Comparison of ENCODE assay signal across 8 cellular contexts in the genomic region with DNA sequence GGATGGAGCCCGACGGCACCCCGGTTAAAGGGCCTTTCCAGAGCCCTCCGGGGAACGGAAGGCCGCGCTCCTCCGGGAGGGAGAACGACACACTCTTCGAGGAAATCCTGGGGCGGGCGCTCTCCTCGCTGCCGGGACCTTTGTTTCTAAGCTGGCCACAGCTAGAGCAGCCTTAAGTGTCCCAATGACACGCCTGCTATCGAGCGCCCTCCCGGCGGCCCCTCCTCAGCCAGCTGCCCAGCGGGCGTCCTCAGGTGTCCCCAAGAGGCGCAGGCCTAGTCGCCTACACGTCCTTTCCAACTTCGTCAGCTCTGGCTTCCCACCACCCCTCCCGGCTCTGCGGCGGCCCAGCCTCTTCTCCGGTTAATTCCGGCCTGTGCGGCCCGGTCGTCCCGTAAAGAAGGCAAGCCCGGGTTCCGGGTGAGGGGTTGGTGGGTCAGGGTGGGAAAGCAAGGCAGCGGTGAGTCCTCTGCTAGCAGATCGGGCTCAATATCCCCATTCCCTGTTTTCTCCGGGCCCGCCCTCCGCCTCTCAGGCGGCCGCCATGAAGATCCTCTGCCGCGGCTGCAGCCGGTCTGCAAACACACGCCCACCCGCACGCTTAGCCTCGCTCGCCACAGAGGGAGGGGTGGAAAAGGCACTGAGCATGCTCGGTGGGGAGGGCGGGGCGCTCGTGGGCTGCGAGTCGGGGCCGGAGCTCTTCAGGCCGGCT. TPM values are rescaled to one million over a fixed set of nuclear protein-coding genes. Genes with fewer than 3 reads are reported as not detected.
DNase-seq lines count a peak whose midpoint lies in the region; ATAC-seq and TF ChIP-seq lines count a peak whose summit lies in the region.

No MANE protein-coding gene starts in this region.

- H3K36me3 ChIP-seq in Peyer's patch = no peaks in the 10 kb centered on the region

- H3K4me3 Mint-ChIP-seq in activated T-helper 2 cell treated with anti-CD3 and anti-CD28 coated beads, Interferon-gamma antibody, Interleukin-2, Interleukin-4, amounts not matched to agents 10 μg/mL and 5 μg/mL and 100 μg/mL, durations not matched to agents 14 hours and 24 hours and 36 hours (ENCODE audit: low read depth) = peak overlapping the region; percentile 95
- peak overlapping the region; percentile 99 for H3K4me3 Mint-ChIP-seq in natural killer cell treated with Interleukin-12 subunit alpha and Interleukin-12 subunit beta and Interleukin-15 and Interleukin-18, amount 100 ng/mL, for 72 hours

- peak overlapping the region; percentile 83 to 94 (median 88) for H3K4me3 ChIP-seq in Peyer's patch
- H3K4me3 ChIP-seq in fibroblast of mammary gland (ENCODE audit: control insufficient read depth, low read depth, low read length) = peak overlapping the region; percentile 78

- H3K4me1 ChIP-seq in Peyer's patch = peaks cover 0 to 9% (median 6%) of the 10 kb centered on the region in 4 donors

- peaks cover 44% of the 10 kb centered on the region for H3K4me1 Mint-ChIP-seq in activated T-helper 2 cell treated with anti-CD3 and anti-CD28 coated beads, Interferon-gamma antibody, Interleukin-2, Interleukin-4, amounts not matched to agents 10 μg/mL and 5 μg/mL and 100 μg/mL, durations not matched to agents 14 hours and 24 hours and 36 hours (ENCODE audit: low read depth)
- peaks cover 34 to 50% of the 10 kb centered on the region in 2 donors for H3K4me1 Mint-ChIP-seq in natural killer cell treated with Interleukin-12 subunit alpha and Interleukin-12 subunit beta and Interleukin-15 and Interleukin-18, amount 100 ng/mL, for 72 hours (ENCODE audit: low read depth in 2 of 2)

- H3K27me3 ChIP-seq in Peyer's patch = no peaks in the 10 kb centered on the region

- no peaks in the 10 kb centered on the region for H3K27me3 Mint-ChIP-seq in activated T-helper 2 cell treated with anti-CD3 and anti-CD28 coated beads, Interferon-gamma antibody, Interleukin-2, Interleukin-4, amounts not matched to agents 10 μg/mL and 5 μg/mL and 100 μg/mL, durations not matched to agents 14 hours and 24 hours and 36 hours (ENCODE audit: low read depth)
- H3K27me3 Mint-ChIP-seq in natural killer cell treated with Interleukin-12 subunit alpha and Interleukin-12 subunit beta and Interleukin-15 and Interleukin-18, amount 100 ng/mL, for 72 hours = no peaks in the 10 kb centered on the region

- peak; percentile 91 to 94 for TF ChIP-seq POLR2A in Peyer's patch (IDR thresholded peaks at IDR 0.05)

- TF ChIP-seq CTCF in Peyer's patch (IDR thresholded peaks at IDR 0.05) (peak in 2 of 6 experiments; percentile 3 to 8), fibroblast of mammary gland (conservative IDR thresholded peaks at IDR 0.05; ENCODE audit: control insufficient read depth, insufficient read depth, low read depth, low read length) (no peak)

- intact Hi-C loops in activated T-helper 2 cell treated with anti-CD3 and anti-CD28 coated beads, Interferon-gamma antibody, Interleukin-2, Interleukin-4, amounts not matched to agents 10 μg/mL and 5 μg/mL and 100 μg/mL, durations not matched to agents 14 hours and 24 hours and 36 hours (cut with micrococcal nuclease) = loop anchor here (1.0 to 10.0 kb wide), 11 partner anchors 14 to 1302 kb away; a partner anchor contains a TSS

- H3K27ac Mint-ChIP-seq in activated T-helper 2 cell treated with anti-CD3 and anti-CD28 coated beads, Interferon-gamma antibody, Interleukin-2, Interleukin-4, amounts not matched to agents 10 μg/mL and 5 μg/mL and 100 μg/mL, durations not matched to agents 14 hours and 24 hours and 36 hours = peak overlapping the region; percentile 98
- peak overlapping the region; percentile 84 to 94 for H3K27ac Mint-ChIP-seq in natural killer cell treated with Interleukin-12 subunit alpha and Interleukin-12 subunit beta and Interleukin-15 and Interleukin-18, amount 100 ng/mL, for 72 hours

- DNase-seq in EH (ENCODE audit: low read depth) = peak; percentile 97
- DNase-seq in KG1 (lab: John Stamatoyannopoulos, UW) = peak; percentile 71
- DNase-seq in Peyer's patch = peak; percentile 95 to 98 (median 98)
- DNase-seq in activated T-helper 2 cell treated with anti-CD3 and anti-CD28 coated beads, Interferon-gamma antibody, Interleukin-2, Interleukin-4, amounts not matched to agents 10 μg/mL and 5 μg/mL and 100 μg/mL, durations not matched to agents 14 hours and 24 hours and 36 hours (ENCODE audit: low spot score) = peak; percentile 89
- peak; percentile 93 for DNase-seq in fibroblast of mammary gland (ENCODE audit: low read depth)
- peak; percentile 96 for DNase-seq in natural killer cell treated with Interleukin-12 subunit alpha and Interleukin-12 subunit beta and Interleukin-15 and Interleukin-18, amount 100 ng/mL, for 72 hours (ENCODE audit: low spot score)
- peak; percentile 66 to 84 (median 81) for DNase-seq in stimulated activated naive CD4-positive, alpha-beta T cell (lab: John Stamatoyannopoulos, UW)

- ATAC-seq in GM21786 (IDR thresholded peaks at IDR 0.05; ENCODE audit: unreplicated experiment) = peak; percentile 81
- ATAC-seq in natural killer cell treated with Interleukin-12 subunit alpha and Interleukin-12 subunit beta and Interleukin-15 and Interleukin-18, amount 100 ng/mL, for 72 hours = peak; percentile 96 to 97

- H3K36me3 Mint-ChIP-seq in activated T-helper 2 cell treated with anti-CD3 and anti-CD28 coated beads, Interferon-gamma antibody, Interleukin-2, Interleukin-4, amounts not matched to agents 10 μg/mL and 5 μg/mL and 100 μg/mL, durations not matched to agents 14 hours and 24 hours and 36 hours (ENCODE audit: low read depth) = peaks cover 27% of the 10 kb centered on the region
- H3K36me3 Mint-ChIP-seq in natural killer cell treated with Interleukin-12 subunit alpha and Interleukin-12 subunit beta and Interleukin-15 and Interleukin-18, amount 100 ng/mL, for 72 hours = peaks cover 4% of the 10 kb centered on the region

- peak overlapping the region; percentile 91 to 97 (median 94) for H3K27ac ChIP-seq in Peyer's patch

- H3K9me3 Mint-ChIP-seq in activated T-helper 2 cell treated with anti-CD3 and anti-CD28 coated beads, Interferon-gamma antibody, Interleukin-2, Interleukin-4, amounts not matched to agents 10 μg/mL and 5 μg/mL and 100 μg/mL, durations not matched to agents 14 hours and 24 hours and 36 hours = peaks cover 4% of the 10 kb centered on the region
- H3K9me3 Mint-ChIP-seq in natural killer cell treated with Interleukin-12 subunit alpha and Interleukin-12 subunit beta and Interleukin-15 and Interleukin-18, amount 100 ng/mL, for 72 hours = no peaks in the 10 kb centered on the region

- H3K9me3 ChIP-seq in Peyer's patch = no peaks in the 10 kb centered on the region

RNA-seq across cellular contexts. Expression of a gene that starts 0.4 kb away (rescaled TPM):
- 10 to 100 TPM; 33.3 to 48.4 (median 35.4) TPM for total RNA-seq in Peyer's patch
- 64.2 and 64.3 TPM in 2 replicates for total RNA-seq in activated T-helper 2 cell treated with anti-CD3 and anti-CD28 coated beads, Interferon-gamma antibody, Interleukin-2, Interleukin-4, amounts not matched to agents 10 μg/mL and 5 μg/mL and 100 μg/mL, durations not matched to agents 14 hours and 24 hours and 36 hours
- total RNA-seq in natural killer cell treated with Interleukin-12 subunit alpha and Interleukin-12 subunit beta and Interleukin-15 and Interleukin-18, amount 100 ng/mL, for 72 hours = 10 to 100 TPM; 42.8 to 61.1 TPM

Comparison
In these comparisons a context has a peak if more than half of its experiments do, and no peak if none do; other contexts are left out.
1. Peak in every context shown above with its lines: DNase-seq, ATAC-seq, H3K4me3 ChIP-seq and H3K27ac ChIP-seq.